9 cellular contexts compared by ENCODE assay signal in genomic region chr3:40339871-40340270, GRCh38. TPM values are rescaled to one million over a fixed set of nuclear protein-coding genes. Genes with fewer than 3 reads are reported as not detected.
"Had no signal": no experiment of that assay in that cellular context is flagged by ENCODE, and none has a peak within 500 bp of the region (broad histone marks: within the 10 kb centered on the region; RNA-seq: fewer than 3 reads in every experiment).

No MANE protein-coding gene starts in this region.

- H3K4me3 ChIP-seq: GM12878 had no signal

- FAIRE-seq: G401.6, GM12878, GM12891, GM12892, GM18507, GM19239 had no signal

- ATAC-seq: GM12878 had no signal

- DNase-seq: GDM1, GF-D8 had no signal

RNA-seq across cellular contexts. Expression of gene ENTPD3, which starts 47.1 kb away (rescaled TPM):
- total RNA-seq: G401, GM12878 had no signal
